ENCODE assay signal across 12 cellular contexts in the genomic region with DNA sequence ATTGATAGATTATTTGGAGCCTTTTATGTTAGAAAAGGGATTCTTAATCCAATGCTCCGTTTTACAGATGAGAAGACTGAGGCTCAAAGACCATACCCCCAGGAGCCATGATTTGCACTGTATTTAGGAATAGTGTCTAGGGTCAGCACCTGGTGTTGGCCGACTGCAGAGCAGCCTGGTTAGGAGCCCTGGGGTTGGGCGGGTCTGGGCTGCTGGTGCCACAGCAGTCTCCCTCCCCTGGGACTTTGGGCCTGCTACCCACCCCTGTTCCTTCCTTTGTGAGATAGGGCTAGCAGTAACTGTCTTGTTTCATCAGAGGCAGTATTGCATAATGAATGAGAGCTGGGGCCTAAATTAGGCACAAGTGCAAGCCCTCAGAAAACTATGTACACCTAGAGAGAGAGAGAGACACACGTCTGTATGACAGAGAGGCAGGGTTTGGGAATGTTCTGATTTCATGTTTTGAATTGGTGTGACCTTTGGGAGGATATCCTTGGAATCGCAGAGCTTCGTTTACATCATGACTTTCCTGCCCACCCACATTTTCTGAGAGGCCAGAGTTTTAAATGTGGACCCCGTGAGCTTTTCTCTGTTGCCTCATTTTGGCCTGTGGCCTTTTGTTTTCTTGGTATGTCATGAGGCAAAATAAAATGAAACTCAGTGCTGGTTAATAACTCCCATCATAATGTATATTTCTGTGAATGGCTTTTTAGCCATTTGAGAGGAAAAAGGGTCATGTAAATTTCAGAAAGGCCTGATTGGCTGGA.
A peak's percentile ranks its signal among the peaks of the same experiment; 100 is the strongest.
DNase-seq lines count a peak whose midpoint lies in the region; ATAC-seq and TF ChIP-seq lines count a peak whose summit lies in the region.
"Had no signal": no experiment of that assay in that cellular context is flagged by ENCODE, and none has a peak within 500 bp of the region (broad histone marks: within the 10 kb centered on the region; RNA-seq: fewer than 3 reads in every experiment).

No MANE protein-coding gene starts in this region.

- H3K4me3 ChIP-seq in GM12865 (ENCODE audit: low read depth, low read length) (no peak overlapping the region), osteoblast (ENCODE audit: insufficient read depth, low read length) (no peak overlapping the region)

- H3K79me2 ChIP-seq in osteoblast (ENCODE audit: insufficient read depth, low read length) = peaks cover 2% of the 10 kb centered on the region

- peak overlapping the region; percentile 43 for H3K27ac ChIP-seq in osteoblast (ENCODE audit: low read depth, low read length)
- H3K27ac ChIP-seq: VCaP had no signal

- H3K27me3 ChIP-seq in osteoblast (ENCODE audit: insufficient read depth, low read length) = no peaks in the 10 kb centered on the region

- no peak for TF ChIP-seq CTCF in GM12865 (IDR thresholded peaks at IDR 0.05; ENCODE audit: insufficient read depth, low read depth, low read length, missing control alignments)
- no peak for TF ChIP-seq CTCF in osteoblast (IDR thresholded peaks at IDR 0.05; ENCODE audit: extremely low read depth, low read depth, low read length)

- peaks cover 5% of the 10 kb centered on the region for H3K36me3 ChIP-seq in osteoblast (ENCODE audit: insufficient read depth, low read length)

- DNase-seq in GM12865 (ENCODE audit: low read depth) (peak; percentile 38), NCI-H69 (lab: John Stamatoyannopoulos, UW) (peak; percentile 42), fibroblast of gingiva (ENCODE audit: low read depth) (peak; percentile 45), osteoblast (ENCODE audit: insufficient read length, low spot score, missing footprints) (no peak), DMS114 treated with DMSO at 0.1 percent for 48 hours (lab: John Stamatoyannopoulos, UW; ENCODE audit: unreplicated experiment) (no peak), SHP77 treated with DMSO at 0.1 percent for 48 hours (lab: John Stamatoyannopoulos, UW) (no peak)
- no peak for DNase-seq in stimulated activated CD8-positive, alpha-beta memory T cell treated with anti-CD3 and anti-CD28 coated beads, Interleukin-4, amount 100 ng/mL, for 48 hours
- DNase-seq: activated naive CD8-positive, alpha-beta T cell treated with anti-CD3 and anti-CD28 coated beads, Interleukin-2, amount 10 ng/mL, durations not matched to agents 7 days and 5 days; DMS53; NCI-H446 treated with DMSO at 0.1 percent for 48 hours had no signal

- peaks cover 11% of the 10 kb centered on the region for H3K4me1 ChIP-seq in osteoblast (ENCODE audit: insufficient read depth, low read length)

- H3K9me3 ChIP-seq in osteoblast (ENCODE audit: low read depth, low read length) = no peaks in the 10 kb centered on the region

- no peaks in the 10 kb centered on the region for H4K20me1 ChIP-seq in osteoblast (ENCODE audit: insufficient read depth, low read length)

- H2AFZ ChIP-seq in osteoblast (ENCODE audit: low read length) = no peak overlapping the region

- no peak overlapping the region for H3K4me2 ChIP-seq in osteoblast (ENCODE audit: insufficient read depth, low read length)

- ATAC-seq in HG03469 (IDR thresholded peaks at IDR 0.05; ENCODE audit: unreplicated experiment) = no peak

Comparison
In these comparisons a context has a peak if more than half of its experiments do, and no peak if none do; other contexts are left out.
1. DNase-seq: peak in GM12865 (single experiment), NCI-H69 (single experiment) and fibroblast of gingiva (single experiment); none in osteoblast (single experiment), DMS114 treated with DMSO at 0.1 percent for 48 hours (single experiment), SHP77 treated with DMSO at 0.1 percent for 48 hours (single experiment) and stimulated activated CD8-positive, alpha-beta memory T cell treated with anti-CD3 and anti-CD28 coated beads, Interleukin-4, amount 100 ng/mL, for 48 hours (single experiment).